ENCODE assay signal across 11 cellular contexts in genomic region chr11:130103296-130103814, GRCh38. TPM values are rescaled to one million over a fixed set of nuclear protein-coding genes. Genes with fewer than 3 reads are reported as not detected.
DNase-seq lines count a peak whose midpoint lies in the region; ATAC-seq and TF ChIP-seq lines count a peak whose summit lies in the region.
"Had no signal": no experiment of that assay in that cellular context is flagged by ENCODE, and none has a peak within 500 bp of the region (broad histone marks: within the 10 kb centered on the region; RNA-seq: fewer than 3 reads in every experiment).

No MANE protein-coding gene starts in this region.

- peaks cover 15% of the 10 kb centered on the region for H3K4me1 ChIP-seq in mesodermal cell (ENCODE audit: control insufficient read depth, insufficient read depth, low read length, poor library complexity, severe bottlenecking)

- H3K36me3 ChIP-seq in mesodermal cell (ENCODE audit: control insufficient read depth, insufficient read depth, low read length), result peaks cover 19% of the 10 kb centered on the region

- peak overlapping the region; percentile 53 for H3K27ac Mint-ChIP-seq in chondrocyte (ENCODE audit: unreplicated experiment)
- H3K27ac Mint-ChIP-seq: activated CD4-positive, alpha-beta T cell treated with anti-CD3 and anti-CD28 coated beads, Interleukin-2, amount 10 ng/mL, durations not matched to agents 7 days and 5 days had no signal

- H3K9me3 Mint-ChIP-seq in chondrocyte (ENCODE audit: low read depth), result no peaks in the 10 kb centered on the region

- H3K27ac ChIP-seq in mesodermal cell (ENCODE audit: low read depth, low read length, severe bottlenecking), result peak overlapping the region; percentile 29

- H3K9me3 ChIP-seq in mesodermal cell (ENCODE audit: control insufficient read depth, low read length), result no peaks in the 10 kb centered on the region

- peaks cover 42% of the 10 kb centered on the region for H3K4me1 Mint-ChIP-seq in chondrocyte (ENCODE audit: low read depth)
- H3K4me1 Mint-ChIP-seq: activated CD4-positive, alpha-beta T cell treated with anti-CD3 and anti-CD28 coated beads, Interleukin-2, amount 10 ng/mL, durations not matched to agents 7 days and 5 days had no signal

- no peak for ATAC-seq in HG03342 (IDR thresholded peaks at IDR 0.05; ENCODE audit: unreplicated experiment)

- H3K4me3 Mint-ChIP-seq in chondrocyte (ENCODE audit: unreplicated experiment), result no peak overlapping the region
- H3K4me3 Mint-ChIP-seq: activated CD4-positive, alpha-beta T cell treated with anti-CD3 and anti-CD28 coated beads, Interleukin-2, amount 10 ng/mL, durations not matched to agents 7 days and 5 days had no signal

- peaks cover 5% of the 10 kb centered on the region for H3K36me3 Mint-ChIP-seq in chondrocyte (ENCODE audit: low read depth)

- DNase-seq in AG10803 (ENCODE audit: low read depth) (peak; percentile 97), NCI-H226 (peak; percentile 93), chondrocyte (ENCODE audit: low spot score) (no peak), mucosa of gallbladder (ENCODE audit: low spot score) (no peak), NCI-H2196 treated with DMSO at 0.1 percent for 48 hours (lab: John Stamatoyannopoulos, UW; ENCODE audit: unreplicated experiment) (no peak), NCI-H2081 (lab: John Stamatoyannopoulos, UW) (no peak)
- DNase-seq: activated CD4-positive, alpha-beta T cell treated with anti-CD3 and anti-CD28 coated beads, Interleukin-2, amount 10 ng/mL, durations not matched to agents 7 days and 5 days; DND-41; foreskin melanocyte had no signal

- no peak overlapping the region for H3K4me3 ChIP-seq in AG10803 (ENCODE audit: low read length)
- no peak overlapping the region for H3K4me3 ChIP-seq in mesodermal cell (ENCODE audit: extremely low read depth, insufficient read depth, low read length, poor library complexity, severe bottlenecking)

- H3K27me3 Mint-ChIP-seq in chondrocyte (ENCODE audit: low read depth), result no peaks in the 10 kb centered on the region
- H3K27me3 Mint-ChIP-seq: activated CD4-positive, alpha-beta T cell treated with anti-CD3 and anti-CD28 coated beads, Interleukin-2, amount 10 ng/mL, durations not matched to agents 7 days and 5 days had no signal

- no peak for TF ChIP-seq CTCF in AG10803 (conservative IDR thresholded peaks at IDR 0.05; ENCODE audit: low read length)
- TF ChIP-seq CTCF in chondrocyte (IDR thresholded peaks at IDR 0.05), result no peak

- WGBS in mesodermal cell (ENCODE audit: insufficient coverage in 2 of 2), 2 experiments, result 90 to 100% methylated on average over 1 to 2 of the region's 5 CpGs

RNA-seq across cellular contexts. Expression of gene APLP2, which starts 33.7 kb away (rescaled TPM):
- 355 to 358 TPM (median 358 TPM) in 3 replicates for total RNA-seq in chondrocyte
- polyA plus RNA-seq in mesodermal cell (2013, experiment 1 of 2), result 520 TPM
- 488 TPM for polyA plus RNA-seq in mesodermal cell (2013, experiment 2 of 2)
- 502 TPM for total RNA-seq in mucosa of gallbladder

RNA-seq across cellular contexts. Expression of gene ST14, which starts 56.2 kb away (rescaled TPM):
- total RNA-seq in chondrocyte (0.10 TPM in 2 of 3 replicates, not detected in the other), mucosa of gallbladder (193 TPM)
- 0.59 TPM for polyA plus RNA-seq in mesodermal cell (2013, experiment 1 of 2)
- polyA plus RNA-seq in mesodermal cell (2013, experiment 2 of 2), result 0.20 TPM
- total RNA-seq: activated CD4-positive, alpha-beta T cell treated with anti-CD3 and anti-CD28 coated beads, Interleukin-2, amount 10 ng/mL, durations not matched to agents 7 days and 5 days had no signal

Comparison
In these comparisons a context has a peak if more than half of its experiments do, and no peak if none do; other contexts are left out.
1. DNase-seq: peak in AG10803 (single experiment) and NCI-H226 (single experiment); none in chondrocyte (single experiment), mucosa of gallbladder (single experiment), NCI-H2196 treated with DMSO at 0.1 percent for 48 hours (single experiment) and NCI-H2081 (0 of 2).
2. RNA of gene ST14, which starts 56.2 kb away (total RNA-seq): 193 TPM in mucosa of gallbladder (single experiment); 0.10 TPM in chondrocyte; every median in the first group is over 100 times any median in the second.